In the genomic region with DNA sequence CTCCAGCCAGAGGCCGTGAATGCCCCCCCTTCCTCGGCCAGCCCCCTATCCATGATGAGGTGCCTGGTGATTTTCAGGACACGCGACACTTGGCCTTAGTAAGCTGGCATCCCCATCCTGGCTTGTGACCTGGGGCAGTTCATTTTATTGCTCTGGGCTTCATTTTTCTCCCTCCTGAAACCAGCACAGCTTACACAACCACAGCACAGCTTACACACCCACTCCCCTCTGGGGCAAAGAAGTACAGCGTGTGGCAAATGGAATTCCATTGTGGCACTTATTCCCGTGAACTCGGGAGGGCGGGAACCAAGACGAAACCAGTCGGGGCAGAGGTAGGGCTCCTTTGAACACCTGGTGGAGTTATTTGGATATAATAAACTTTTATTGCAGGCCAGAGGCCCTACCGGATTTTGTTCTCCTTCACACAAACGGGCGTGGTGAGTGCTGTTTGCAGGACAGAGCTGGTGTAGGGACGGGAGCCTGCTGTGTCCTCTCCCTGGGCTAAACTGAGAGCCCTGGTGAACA, we compare ENCODE assay signal across 10 cellular contexts. TPM values are rescaled to one million over a fixed set of nuclear protein-coding genes. Genes with fewer than 3 reads are reported as not detected.
DNase-seq lines count a peak whose midpoint lies in the region; ATAC-seq and TF ChIP-seq lines count a peak whose summit lies in the region.
"Had no signal": no experiment of that assay in that cellular context is flagged by ENCODE, and none has a peak within 500 bp of the region (broad histone marks: within the 10 kb centered on the region; RNA-seq: fewer than 3 reads in every experiment).

No MANE protein-coding gene starts in this region.

- DNase-seq in EL (peak; percentile 13), RWPE2 (ENCODE audit: low spot score) (no peak), fibroblast of villous mesenchyme (ENCODE audit: low read depth) (peak; percentile 78), WERI-Rb-1 (no peak), AML-193 (lab: John Stamatoyannopoulos, UW) (no peak)
- DNase-seq: stimulated activated CD8-positive, alpha-beta memory T cell treated with anti-CD3 and anti-CD28 coated beads, Interleukin-4, amount 100 ng/mL, for 48 hours; T-helper 1 cell had no signal

- H3K4me3 ChIP-seq in RWPE2 (ENCODE audit: severe bottlenecking) (no peak overlapping the region), fibroblast of villous mesenchyme (ENCODE audit: low read depth, low read length) (no peak overlapping the region), skin epidermis (no peak overlapping the region), WERI-Rb-1 (ENCODE audit: low read depth, low read length) (no peak overlapping the region)

- H3K27ac ChIP-seq in RWPE2 (ENCODE audit: poor library complexity, severe bottlenecking) (peak overlapping the region; percentile 82), skin epidermis (peak overlapping the region; percentile 37 to 98 (median 84)), WERI-Rb-1 (no peak overlapping the region)

- TF ChIP-seq CTCF in RWPE2 (IDR thresholded peaks at IDR 0.05; ENCODE audit: poor library complexity, severe bottlenecking) (no peak), fibroblast of villous mesenchyme (IDR thresholded peaks at IDR 0.05; ENCODE audit: insufficient read depth, low read depth, low read length) (no peak), WERI-Rb-1 (IDR thresholded peaks at IDR 0.05; ENCODE audit: low read depth, low read length) (no peak)

- H3K36me3 ChIP-seq in RWPE2 (ENCODE audit: low read depth), result peaks cover 85% of the 10 kb centered on the region
- H3K36me3 ChIP-seq in WERI-Rb-1, result no peaks in the 10 kb centered on the region

- H3K27me3 ChIP-seq in RWPE2 (ENCODE audit: insufficient read depth, poor library complexity, severe bottlenecking) (no peaks in the 10 kb centered on the region), WERI-Rb-1 (ENCODE audit: insufficient read depth, low read depth, severe bottlenecking) (no peaks in the 10 kb centered on the region)

- peaks cover 73% of the 10 kb centered on the region for H3K4me1 ChIP-seq in RWPE2 (ENCODE audit: insufficient read depth, poor library complexity, severe bottlenecking)

- H3K9me3 ChIP-seq in RWPE2 (ENCODE audit: severe bottlenecking) (no peaks in the 10 kb centered on the region), WERI-Rb-1 (ENCODE audit: severe bottlenecking) (no peaks in the 10 kb centered on the region)

- ATAC-seq in RWPE2 (ENCODE audit: low read depth) (peak; percentile 58), HG03432 (IDR thresholded peaks at IDR 0.05; ENCODE audit: unreplicated experiment) (no peak), GM19463 (IDR thresholded peaks at IDR 0.05; ENCODE audit: unreplicated experiment) (no peak)

RNA-seq across cellular contexts. Expression of a gene that starts 29.1 kb away (rescaled TPM):
- total RNA-seq in fibroblast of villous mesenchyme, result 120 and 209 TPM in 2 replicates

Comparison
In these comparisons a context has a peak if more than half of its experiments do, and no peak if none do; other contexts are left out.
1. DNase-seq: peak in EL (single experiment) and fibroblast of villous mesenchyme (single experiment); none in RWPE2 (single experiment), WERI-Rb-1 (single experiment) and AML-193 (0 of 2).